1 cellular context compared by ENCODE assay signal in the genomic region with DNA sequence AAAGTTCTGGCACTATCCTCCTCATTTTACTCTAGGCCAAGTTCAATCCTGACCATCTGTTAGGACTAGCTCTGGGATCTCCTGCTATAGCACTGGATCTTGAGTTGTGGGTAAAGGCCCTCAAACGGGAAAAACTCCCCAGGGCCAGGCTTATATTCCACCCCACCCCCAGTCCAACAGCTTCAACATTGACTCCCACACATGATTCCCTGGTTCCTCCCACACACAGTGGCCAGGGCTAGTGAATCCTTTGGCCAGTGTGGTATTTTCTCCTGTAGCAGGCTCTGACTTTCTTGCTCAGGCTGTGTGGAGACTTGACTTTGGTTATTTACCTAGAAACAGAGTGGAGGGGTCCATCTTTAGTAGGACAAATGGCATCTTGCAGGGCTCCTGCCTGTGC.
TF ChIP-seq lines count a peak whose summit lies in the region.

No MANE protein-coding gene starts in this region.

TF ChIP-seq in H1, 55 proteins besides CTCF, POLR2A, EP300 and RAD21:
- no peak for TF ChIP-seq KDM5A (IDR thresholded peaks at IDR 0.05; ENCODE audit: low read length)
- TF ChIP-seq HDAC6 (IDR thresholded peaks at IDR 0.05; ENCODE audit: low read depth, low read length) = no peak
